ENCODE assay signal across 8 cellular contexts in the genomic region with DNA sequence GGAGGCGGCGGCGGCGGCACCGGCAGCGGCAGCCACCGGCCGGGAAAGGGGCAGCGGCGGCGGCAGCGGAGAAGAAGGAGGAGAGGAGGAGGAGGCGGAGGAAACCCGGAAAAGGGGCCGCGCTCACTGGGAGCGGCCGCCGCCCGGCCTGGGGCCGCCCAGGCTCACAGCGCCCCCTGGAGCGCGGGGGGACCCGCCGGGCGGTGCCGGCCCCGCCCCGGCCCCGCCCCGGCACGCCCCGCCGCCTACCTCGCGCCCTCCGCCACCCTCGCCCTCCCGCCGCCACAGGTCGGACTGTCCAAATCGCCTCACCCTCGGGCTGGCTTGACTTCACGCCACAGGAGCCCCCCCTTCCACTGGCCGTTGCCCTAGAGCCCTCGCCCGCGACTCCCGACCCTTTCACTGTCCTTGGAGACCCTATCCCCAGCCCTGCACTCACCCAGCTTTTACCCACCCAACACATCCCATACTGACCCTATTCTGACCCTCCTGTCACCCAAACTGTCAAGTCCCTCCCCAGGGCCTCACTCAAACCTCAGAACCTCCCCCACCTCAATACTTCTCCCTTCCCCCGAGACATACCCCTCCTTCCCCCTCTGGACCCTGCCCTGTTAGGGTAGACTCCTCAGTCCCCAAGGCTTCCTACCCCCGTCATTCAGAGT. TPM values are rescaled to one million over a fixed set of nuclear protein-coding genes. Genes with fewer than 3 reads are reported as not detected.
DNase-seq lines count a peak whose midpoint lies in the region; ATAC-seq and TF ChIP-seq lines count a peak whose summit lies in the region.

A gene (minus strand): TSS at position 85 of the 662 bp plus-strand sequence. CDS start 370 bp downstream, outside the sequence.

- WGBS in transverse colon (ENCODE audit: low coverage in 1 of 2), 2 donors: 5 to 32% methylated on average over 3 to 38 of the region's 52 CpGs

- H3K36me3 Mint-ChIP-seq in activated naive CD8-positive, alpha-beta T cell treated with anti-CD3 and anti-CD28 coated beads, Interleukin-2, amount 50 U/mL, for 24 hours (ENCODE audit: low read depth): peaks cover 34% of the 10 kb centered on the region

- DNase-seq in G401 (ENCODE audit: low spot score) (peak; percentile 61), GOT3 (lab: John Stamatoyannopoulos, UW) (peak; percentile 14), LNCaP clone FGC (ENCODE audit: low read depth) (no peak), SW480 (ENCODE audit: low spot score) (peak; percentile 70), cardiac muscle cell (ENCODE audit: low read depth in 1 of 2, low spot score in 1 of 2) (peak; percentile 79 to 90), posterior cingulate gyrus (peak; percentile 38 to 93 (median 60)), transverse colon (peak; percentile 78)
- peak; percentile 82 for DNase-seq in activated naive CD8-positive, alpha-beta T cell treated with anti-CD3 and anti-CD28 coated beads, Interleukin-2, amount 50 U/mL, for 24 hours

- H3K27me3 ChIP-seq in cardiac muscle cell (no peaks in the 10 kb centered on the region), transverse colon (no peaks in the 10 kb centered on the region)

- in situ Hi-C loops in G401 (cut with HindIII; ENCODE audit: low sequenced_read_pairs) (no loop called here), transverse colon (cut with MboI; ENCODE audit: low pct_ligation_motif_present in 1 of 4, low pct_unique_long_range_greater_than_20kb in 1 of 4, low sequenced_read_pairs in 3 of 4) (no loop called here)

- H3K27ac ChIP-seq in cardiac muscle cell (no peak within 1 kb of the TSS), transverse colon (peak within 1 kb of the TSS in 3 of 4 donors; percentile 53 to 70 (median 63))

- TF ChIP-seq CTCF in LNCaP clone FGC (IDR thresholded peaks at IDR 0.05; ENCODE audit: control insufficient read depth, extremely low read depth, insufficient read depth): peak; percentile 67
- peak; percentile 20 for TF ChIP-seq CTCF in cardiac muscle cell (IDR thresholded peaks at IDR 0.05; ENCODE audit: low read depth, low read length)
- TF ChIP-seq CTCF in transverse colon (IDR thresholded peaks at IDR 0.05): peak in 2 of 5 experiments; percentile 35 to 41

- TF ChIP-seq EP300 in transverse colon (IDR thresholded peaks at IDR 0.05; ENCODE audit: low read depth): no peak

- H3K4me1 ChIP-seq in cardiac muscle cell (ENCODE audit: low read depth) (no peaks in the 10 kb centered on the region), transverse colon (peaks cover 5 to 26% (median 17%) of the 10 kb centered on the region in 4 donors)

- peak within 1 kb of the TSS; percentile 90 for H3K4me3 Mint-ChIP-seq in activated naive CD8-positive, alpha-beta T cell treated with anti-CD3 and anti-CD28 coated beads, Interleukin-2, amount 50 U/mL, for 24 hours

- H3K36me3 ChIP-seq in cardiac muscle cell (peaks cover 30% of the 10 kb centered on the region), transverse colon (peaks cover 0 to 26% (median 9%) of the 10 kb centered on the region in 4 donors)

- H3K4me3 ChIP-seq in LNCaP clone FGC (ENCODE audit: low read depth, low read length) (peak within 1 kb of the TSS; percentile 85), cardiac muscle cell (peak within 1 kb of the TSS; percentile 83), transverse colon (peak within 1 kb of the TSS; percentile 70 to 93 (median 83))

- H3K9me3 ChIP-seq in cardiac muscle cell (ENCODE audit: low read depth) (no peaks in the 10 kb centered on the region), transverse colon (no peaks in the 10 kb centered on the region)

- intact Hi-C loops in posterior cingulate gyrus (cut with DNase I) (loop anchor here (1.0 to 5.0 kb wide), 2 partner anchors 71 to 178 kb away; a partner anchor contains a TSS), transverse colon (cut with DNase I; ENCODE audit: low total_unique reads) (loop anchor here (5.0 kb wide), 1 partner anchor 71 kb away; a partner anchor contains a TSS)

- peaks cover 13% of the 10 kb centered on the region for H3K27me3 Mint-ChIP-seq in activated naive CD8-positive, alpha-beta T cell treated with anti-CD3 and anti-CD28 coated beads, Interleukin-2, amount 50 U/mL, for 24 hours

- ATAC-seq in activated naive CD8-positive, alpha-beta T cell treated with anti-CD3 and anti-CD28 coated beads, Interleukin-2, amount 50 U/mL, for 24 hours: peak; percentile 96

- TF ChIP-seq POLR2A in transverse colon (IDR thresholded peaks at IDR 0.05): no peak

- H3K9me3 Mint-ChIP-seq in activated naive CD8-positive, alpha-beta T cell treated with anti-CD3 and anti-CD28 coated beads, Interleukin-2, amount 50 U/mL, for 24 hours: no peaks in the 10 kb centered on the region

- H3K27ac Mint-ChIP-seq in activated naive CD8-positive, alpha-beta T cell treated with anti-CD3 and anti-CD28 coated beads, Interleukin-2, amount 50 U/mL, for 24 hours: peak within 1 kb of the TSS; percentile 86

- H3K4me1 Mint-ChIP-seq in activated naive CD8-positive, alpha-beta T cell treated with anti-CD3 and anti-CD28 coated beads, Interleukin-2, amount 50 U/mL, for 24 hours: peaks cover 37% of the 10 kb centered on the region

RNA-seq across cellular contexts. Expression of the gene that starts here (rescaled TPM):
- total RNA-seq in G401 (2014; rRNA removed; shearing (Covaris generic)): 23.9 and 34.4 TPM in 2 replicates
- 35.5 and 44.3 TPM in 2 replicates for total RNA-seq in cardiac muscle cell
- polyA plus RNA-seq in cardiac muscle cell: 26.7 and 35.9 TPM in 2 replicates
- 10 to 100 TPM; 28.7 to 53.5 (median 40.0) TPM for total RNA-seq in transverse colon
